ENCODE assay signal across 1 cellular context in genomic region chr17:79993390-79994221, GRCh38.
TF ChIP-seq lines count a peak whose summit lies in the region.

No MANE protein-coding gene starts in this region.

TF ChIP-seq in HepG2, 621 proteins besides CTCF, POLR2A, EP300 and RAD21 (continued from another document):
- TF ChIP-seq NFAT5 (CRISPR knock-in tag; IDR thresholded peaks at IDR 0.05) (no peak; the same call in 1 of the 2 replicates), ZBTB8A (CRISPR knock-in tag; IDR thresholded peaks at IDR 0.05; ENCODE audit: borderline replicate concordance, low read depth) (peak; percentile 94), CC2D1A (CRISPR knock-in tag; IDR thresholded peaks at IDR 0.05) (0 out of 2 replicates have a peak, but pooled peaks have one; percentile 20), GLI4 (CRISPR knock-in tag; IDR thresholded peaks at IDR 0.05; ENCODE audit: borderline replicate concordance) (peak; percentile 52; the same call in 1 of the 2 replicates), SMARCC2 (IDR thresholded peaks at IDR 0.05) (no peak), AGO1 (IDR thresholded peaks at IDR 0.05; ENCODE audit: low read depth, low read length, poor library complexity, severe bottlenecking) (no peak), ZNF326 (CRISPR knock-in tag; IDR thresholded peaks at IDR 0.05; ENCODE audit: borderline replicate concordance) (no peak; the same call in 1 of the 2 replicates), RNF2 (conservative IDR thresholded peaks at IDR 0.05; ENCODE audit: low read depth) (no peak; the same call in 1 of the 2 replicates), NFE2L2 (IDR thresholded peaks at IDR 0.05; ENCODE audit: low read length) (no peak; the same call in 1 of the 2 replicates), HNRNPH1 (optimal IDR thresholded peaks at IDR 0.05; ENCODE audit: low read depth, low read length) (peak; percentile 41), ZSCAN22 (CRISPR knock-in tag; IDR thresholded peaks at IDR 0.05) (peak; percentile 62; the same call in 1 of the 2 replicates), ZNF646 (CRISPR knock-in tag; IDR thresholded peaks at IDR 0.05) (no peak), MNT (IDR thresholded peaks at IDR 0.05) (peak; percentile 83), KDM3A (CRISPR knock-in tag; IDR thresholded peaks at IDR 0.05; ENCODE audit: low read depth) (peak; percentile 100), ZNF256 (CRISPR knock-in tag; conservative IDR thresholded peaks at IDR 0.05) (no peak), ZNF839 (CRISPR knock-in tag; IDR thresholded peaks at IDR 0.05; ENCODE audit: borderline replicate concordance) (peak; percentile 87), HOXA5 (CRISPR knock-in tag; IDR thresholded peaks at IDR 0.05) (peak; percentile 97), REPIN1 (CRISPR knock-in tag; IDR thresholded peaks at IDR 0.05; ENCODE audit: borderline replicate concordance, low read depth) (peak; percentile 99), MIER3 (CRISPR knock-in tag; IDR thresholded peaks at IDR 0.05; ENCODE audit: borderline replicate concordance) (peak; percentile 88; the same call in 1 of the 2 replicates), ZNF674 (CRISPR knock-in tag; IDR thresholded peaks at IDR 0.05; ENCODE audit: low read depth) (peak; percentile 59), ZNF713 (CRISPR knock-in tag; IDR thresholded peaks at IDR 0.05) (peak; percentile 98), MAFF (IDR thresholded peaks at IDR 0.05; ENCODE audit: low read depth, low read length) (0 out of 2 replicates have a peak, but pooled peaks have one; percentile 1), ZNF337 (CRISPR knock-in tag; IDR thresholded peaks at IDR 0.05; ENCODE audit: borderline replicate concordance, low read depth) (peak; percentile 61; the same call in 1 of the 2 replicates)
- TF ChIP-seq, protein P1, sequence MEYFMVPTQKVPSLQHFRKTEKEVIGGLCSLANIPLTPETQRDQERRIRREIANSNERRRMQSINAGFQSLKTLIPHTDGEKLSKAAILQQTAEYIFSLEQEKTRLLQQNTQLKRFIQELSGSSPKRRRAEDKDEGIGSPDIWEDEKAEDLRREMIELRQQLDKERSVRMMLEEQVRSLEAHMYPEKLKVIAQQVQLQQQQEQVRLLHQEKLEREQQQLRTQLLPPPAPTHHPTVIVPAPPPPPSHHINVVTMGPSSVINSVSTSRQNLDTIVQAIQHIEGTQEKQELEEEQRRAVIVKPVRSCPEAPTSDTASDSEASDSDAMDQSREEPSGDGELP (IDR thresholded peaks at IDR 0.05; ENCODE audit: borderline replicate concordance, low read depth), result peak; percentile 96
